In the genomic region with DNA sequence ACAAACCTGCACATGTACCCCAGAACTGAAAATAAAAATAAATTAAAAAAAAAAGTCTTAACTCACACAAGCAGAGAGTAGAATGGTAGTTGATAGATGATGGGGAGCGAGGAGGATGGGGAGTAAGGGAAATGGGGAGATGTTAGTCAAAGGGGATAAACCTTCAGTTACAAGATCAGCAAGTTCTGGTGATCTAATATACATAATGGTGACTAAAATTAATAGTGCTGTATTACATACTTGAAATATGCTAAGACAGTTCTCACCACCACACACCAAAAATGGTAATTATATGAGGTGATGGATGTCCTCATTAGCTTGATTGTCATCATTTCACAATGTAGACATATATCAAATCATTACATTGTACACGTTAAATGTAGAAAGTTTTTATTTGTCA, we compare ENCODE assay signal across 27 cellular contexts. TPM values are rescaled to one million over a fixed set of nuclear protein-coding genes. Genes with fewer than 3 reads are reported as not detected.
DNase-seq lines count a peak whose midpoint lies in the region; ATAC-seq and TF ChIP-seq lines count a peak whose summit lies in the region.
"Had no signal": no experiment of that assay in that cellular context is flagged by ENCODE, and none has a peak within 500 bp of the region (broad histone marks: within the 10 kb centered on the region; RNA-seq: fewer than 3 reads in every experiment).

No MANE protein-coding gene starts in this region.

- peaks cover 2% of the 10 kb centered on the region for H3K27me3 Mint-ChIP-seq in activated naive CD8-positive, alpha-beta T cell

- ATAC-seq in activated naive CD4-positive, alpha-beta T cell treated with anti-CD3 and anti-CD28 coated beads, Interleukin-2, amount 50 U/mL, for 72 hours = peak; percentile 77 to 82
- ATAC-seq: gastroesophageal sphincter, K562, left colon, upper lobe of right lung had no signal

- TF ChIP-seq CTCF in GM13977 (IDR thresholded peaks at IDR 0.05; ENCODE audit: extremely low read depth, insufficient read depth, missing control alignments) (no peak), OCI-LY7 (conservative IDR thresholded peaks at IDR 0.05; ENCODE audit: low read length) (no peak)

- no peaks in the 10 kb centered on the region for H3K36me3 ChIP-seq in OCI-LY7 (ENCODE audit: insufficient read depth, low read length)
- H3K36me3 ChIP-seq: gastroesophageal sphincter, HAP-1, neural progenitor cell, Peyer's patch, right atrium auricular region, suprapubic skin, upper lobe of right lung had no signal

- intact Hi-C loops in OCI-LY7 (cut with micrococcal nuclease; ENCODE audit: unreplicated experiment) = no loop called here

- CTCF ChIA-PET in OCI-LY7 (lab: Charles Lee; ENCODE audit: unreplicated experiment) = no interaction called here

- H3K4me3 ChIP-seq in OCI-LY7 (ENCODE audit: low read depth, low read length, poor library complexity, severe bottlenecking) = no peak overlapping the region
- H3K4me3 ChIP-seq: gastroesophageal sphincter, HAP-1, hepatocyte, K562, neural progenitor cell, Peyer's patch, right atrium auricular region, suprapubic skin, upper lobe of right lung had no signal

- H3K9me3 ChIP-seq in OCI-LY7 (ENCODE audit: low read length) = no peaks in the 10 kb centered on the region
- H3K9me3 ChIP-seq: gastroesophageal sphincter, HAP-1, Peyer's patch, right atrium auricular region, suprapubic skin, upper lobe of right lung had no signal

- no peak overlapping the region for H2AFZ ChIP-seq in OCI-LY7 (ENCODE audit: low read length)
- H2AFZ ChIP-seq: hepatocyte, neural progenitor cell had no signal

- in situ Hi-C loops in GM13977 (cut with MboI; ENCODE audit: low pct_unique_long_range_greater_than_20kb, low sequenced_read_pairs, unreplicated experiment) = no loop called here

- peak overlapping the region; percentile 78 to 89 for H3K27ac Mint-ChIP-seq in activated naive CD4-positive, alpha-beta T cell treated with anti-CD3 and anti-CD28 coated beads, Interleukin-2, amount 50 U/mL, for 72 hours
- H3K27ac Mint-ChIP-seq in activated naive CD8-positive, alpha-beta T cell = peak overlapping the region; percentile 87
- H3K27ac Mint-ChIP-seq: T-helper 2 cell treated with Interferon-gamma antibody and Interleukin-4, amounts not matched to agents 5 μg/mL and 100 μg/mL, for 36 hours had no signal

- H3K36me3 Mint-ChIP-seq in activated naive CD4-positive, alpha-beta T cell treated with anti-CD3 and anti-CD28 coated beads, Interleukin-2, amount 50 U/mL, for 72 hours = peaks cover 5 to 35% of the 10 kb centered on the region in 2 donors
- H3K36me3 Mint-ChIP-seq in activated naive CD8-positive, alpha-beta T cell = peaks cover 2% of the 10 kb centered on the region
- H3K36me3 Mint-ChIP-seq: neural progenitor cell had no signal

- no peak for DNase-seq in activated naive CD4-positive, alpha-beta T cell treated with anti-CD3 and anti-CD28 coated beads, Interleukin-2, amount 50 U/mL, for 72 hours (ENCODE audit: low spot score in 2 of 2)
- DNase-seq in activated naive CD4-positive, alpha-beta T cell treated with anti-CD3 and anti-CD28 coated beads, Interleukin-2, amount 50 U/mL, for 16 hours = no peak
- DNase-seq in GM13977 (ENCODE audit: low spot score) (peak; percentile 41), OCI-LY7 (ENCODE audit: low spot score) (no peak), NAMALWA (ENCODE audit: low spot score) (no peak), hypothalamus (lab: John Stamatoyannopoulos, UW) (no peak)
- DNase-seq: activated CD4-positive, alpha-beta T cell treated with anti-CD3 and anti-CD28 coated beads, Interleukin-2, amount 50 U/mL, for 4 hours; central memory CD4-positive, alpha-beta T cell; left colon; NCI-H1105; NCI-H2029; NCI-H526; Peyer's patch; SHP77 treated with DMSO at 0.1 percent for 48 hours; stimulated activated CD4-positive, alpha-beta T cell treated with anti-CD3 and anti-CD28 coated beads, Interleukin-2, amount 100 ng/mL, for 24 hours; upper lobe of right lung had no signal

- no peaks in the 10 kb centered on the region for H3K4me1 ChIP-seq in OCI-LY7 (ENCODE audit: insufficient read depth, low read length, poor library complexity, severe bottlenecking)
- H3K4me1 ChIP-seq: HAP-1 had no signal

- no peaks in the 10 kb centered on the region for H3K9me2 ChIP-seq in OCI-LY7 (ENCODE audit: insufficient read depth, low read length)

- H3K79me2 ChIP-seq in OCI-LY7 (ENCODE audit: insufficient read depth, low read depth, low read length) = no peaks in the 10 kb centered on the region
- H3K79me2 ChIP-seq: hepatocyte had no signal

- H3K4me2 ChIP-seq in OCI-LY7 (ENCODE audit: low read length) = no peak overlapping the region
- H3K4me2 ChIP-seq: hepatocyte, neural progenitor cell had no signal

- H3K4me3 Mint-ChIP-seq in activated naive CD8-positive, alpha-beta T cell = peak overlapping the region; percentile 8
- H3K4me3 Mint-ChIP-seq: neural progenitor cell; T-helper 2 cell treated with Interferon-gamma antibody and Interleukin-4, amounts not matched to agents 5 μg/mL and 100 μg/mL, for 36 hours had no signal

- H4K20me1 ChIP-seq in OCI-LY7 (ENCODE audit: insufficient read depth, low read length) = no peaks in the 10 kb centered on the region

- peaks cover 29% of the 10 kb centered on the region for H3K4me1 Mint-ChIP-seq in activated naive CD8-positive, alpha-beta T cell (ENCODE audit: low read depth)

- H3K27ac ChIP-seq in OCI-LY7 (ENCODE audit: low read depth, low read length, poor library complexity, severe bottlenecking) = no peak overlapping the region
- H3K27ac ChIP-seq: gastroesophageal sphincter, hepatocyte, neural progenitor cell, Peyer's patch, right atrium auricular region, suprapubic skin, upper lobe of right lung had no signal

- H3K9me3 Mint-ChIP-seq in activated naive CD4-positive, alpha-beta T cell treated with anti-CD3 and anti-CD28 coated beads, Interleukin-2, amount 50 U/mL, for 72 hours = peaks cover 11 to 22% of the 10 kb centered on the region in 2 donors
- peaks cover 7% of the 10 kb centered on the region for H3K9me3 Mint-ChIP-seq in activated naive CD8-positive, alpha-beta T cell (ENCODE audit: low read depth)

- no TSS peak for BruUV-seq in OCI-LY7 (replicated peaks; lab: Mats Ljungman, UMichigan)

- POLR2A ChIA-PET in OCI-LY7 (lab: Charles Lee) = no interaction called here

RNA-seq across cellular contexts. Expression of gene C12orf42, which starts 3.2 kb away (rescaled TPM):
- under 1 TPM in 1 of 2 donors, not detected in 1; 0.52 TPM for total RNA-seq in activated naive CD4-positive, alpha-beta T cell treated with anti-CD3 and anti-CD28 coated beads, Interleukin-2, amount 50 U/mL, for 72 hours
- 0.72 and 1.2 TPM in 2 replicates for total RNA-seq in OCI-LY7 (2014; rRNA removed; shearing (Covaris generic))
- 0.70 TPM in 1 of 2 replicates, not detected in the other for total RNA-seq in OCI-LY7 (2022)
- total RNA-seq: dermis microvascular lymphatic vessel endothelial cell, gastroesophageal sphincter, hepatocyte, K562, left colon, M059J, right atrium auricular region, suprapubic skin, upper lobe of right lung had no signal
